14 cellular contexts compared by ENCODE assay signal in genomic region chr20:50992336-50992732, GRCh38. TPM values are rescaled to one million over a fixed set of nuclear protein-coding genes. Genes with fewer than 3 reads are reported as not detected.
DNase-seq lines count a peak whose midpoint lies in the region; ATAC-seq, FAIRE-seq and TF ChIP-seq lines count a peak whose summit lies in the region.
"Had no signal": no experiment of that assay in that cellular context is flagged by ENCODE, and none has a peak within 500 bp of the region (broad histone marks: within the 10 kb centered on the region; RNA-seq: fewer than 3 reads in every experiment).

No MANE protein-coding gene starts in this region.

- no peak overlapping the region for H2AK5ac ChIP-seq in H1 (ENCODE audit: low read depth, low read length)
- H2AK5ac ChIP-seq in mesendoderm (ENCODE audit: low read length): no peak overlapping the region

- CTCF ChIA-PET in H1 (lab: Charles Lee; ENCODE audit: partially characterized antibody): interaction anchor here (0.5 to 14.3 kb wide), 56 partner anchors 9 to 709 kb away, joined by 3 to 245 read pairs (median 4); no protein-coding TSS in a partner anchor

- H4K5ac ChIP-seq in H1 (ENCODE audit: insufficient read length, low read depth, low read length) (peak overlapping the region; percentile 44), mesendoderm (ENCODE audit: low read length) (peak overlapping the region; percentile 65)

- no peak overlapping the region for H2BK20ac ChIP-seq in H1 (ENCODE audit: low read length)

- H3K18ac ChIP-seq in H1 (ENCODE audit: extremely low read depth, low read length): peak overlapping the region; percentile 88; the same call in 1 of the 2 replicates
- no peak overlapping the region for H3K18ac ChIP-seq in mesendoderm (ENCODE audit: low read length)

- intact Hi-C loops in left ventricle myocardium superior (cut with micrococcal nuclease) (loop anchor here (5.0 kb wide), 1 partner anchor 330 kb away; no protein-coding TSS in a partner anchor), mucosa of descending colon (cut with DNase I, micrococcal nuclease) (no loop called here)

- no peak overlapping the region for H4K8ac ChIP-seq in H1 (ENCODE audit: extremely low read depth, insufficient read depth, low read length)
- H4K8ac ChIP-seq in mesendoderm (ENCODE audit: low read depth, low read length): no peak overlapping the region

- no peak for TF ChIP-seq EP300 in H1 (IDR thresholded peaks at IDR 0.05; ENCODE audit: borderline replicate concordance in 1 of 2, low read depth in 2 of 2, low read length in 2 of 2)

- POLR2A ChIA-PET in H1 (lab: Charles Lee; ENCODE audit: partially characterized antibody): interaction anchor here (0.9 to 3.4 kb wide), 15 partner anchors 11 to 604 kb away, joined by 3 to 30 read pairs (median 4); no protein-coding TSS in a partner anchor

- no peak for TF ChIP-seq RAD21 in H1 (IDR thresholded peaks at IDR 0.05 in 1 of 2, conservative IDR thresholded peaks at IDR 0.05 in 1 of 2; ENCODE audit: low read depth in 2 of 2, low read length in 2 of 2)

- H3K36me3 ChIP-seq in DOHH2 (ENCODE audit: control insufficient read depth, low read length) (no peaks in the 10 kb centered on the region), MM.1S (replicated peaks; ENCODE audit: insufficient read depth, low read length) (no peaks in the 10 kb centered on the region), H1 (ENCODE audit: control insufficient read depth in 2 of 4, insufficient read depth in 4 of 4, low read length in 3 of 4) (no peaks in the 10 kb centered on the region), mesendoderm (ENCODE audit: control insufficient read depth, insufficient read depth, low read length) (no peaks in the 10 kb centered on the region), mucosa of descending colon (ENCODE audit: low read depth) (no peaks in the 10 kb centered on the region)
- H3K36me3 ChIP-seq: lower lobe of right lung, ovary had no signal

- H3K79me1 ChIP-seq in H1 (ENCODE audit: low read depth, low read length) (no peaks in the 10 kb centered on the region), mesendoderm (ENCODE audit: low read length) (no peaks in the 10 kb centered on the region)

- H3K27me3 ChIP-seq in DOHH2 (ENCODE audit: control insufficient read depth, low read length) (peaks cover 11% of the 10 kb centered on the region), MM.1S (replicated peaks; ENCODE audit: insufficient read depth, low read length) (peaks cover 15% of the 10 kb centered on the region), H1 (replicated peaks in 1 of 4; ENCODE audit: control insufficient read depth in 3 of 4, extremely low read depth in 1 of 4, insufficient read depth in 3 of 4, low read length in 3 of 4) (peaks cover 0 to 2% (median 0%) of the 10 kb centered on the region in 4 experiments; a peak in 1 of 7 replicates), mesendoderm (ENCODE audit: insufficient read depth, low read length, poor library complexity) (no peaks in the 10 kb centered on the region)
- H3K27me3 ChIP-seq: ovary had no signal

- H2BK120ac ChIP-seq in H1 (replicated peaks; ENCODE audit: low read depth, low read length): peak overlapping the region; percentile 74
- no peak overlapping the region for H2BK120ac ChIP-seq in mesendoderm (ENCODE audit: low read depth, low read length)

- no peak overlapping the region for H3K14ac ChIP-seq in H1 (ENCODE audit: insufficient read length)

- H3K23ac ChIP-seq in H1 (ENCODE audit: insufficient read length) (no peak overlapping the region), mesendoderm (ENCODE audit: low read length) (no peak overlapping the region)

- H3K4ac ChIP-seq in H1 (replicated peaks; ENCODE audit: insufficient read length, low read depth, low read length): peak overlapping the region; percentile 34
- H3K4ac ChIP-seq in mesendoderm (ENCODE audit: low read depth, low read length): peak overlapping the region; percentile 56

- DNase-seq in MM.1S: no peak
- no peak for DNase-seq in H1 (ENCODE audit: low read depth in 1 of 2, low spot score in 2 of 2)
- DNase-seq in mesendoderm: peak; percentile 81
- DNase-seq in left ventricle myocardium superior: no peak
- no peak for DNase-seq in GM12891 (ENCODE audit: insufficient read length, low spot score)
- no peak for DNase-seq in activated gamma-delta T cell treated with Interleukin-2 at 50 U/mL for 16 hours
- DNase-seq in mucosa of descending colon: no peak
- DNase-seq: activated CD4-positive, alpha-beta T cell treated with anti-CD3 and anti-CD28 coated beads, Interleukin-2, amount 50 U/mL, for 1 hour; lower lobe of right lung; ovary; T-helper 17 cell had no signal

- H3K9me2 ChIP-seq in DOHH2 (replicated peaks; ENCODE audit: control insufficient read depth, low read length) (no peaks in the 10 kb centered on the region), MM.1S (replicated peaks; ENCODE audit: insufficient read depth, low read length) (no peaks in the 10 kb centered on the region)

- H3K56ac ChIP-seq in H1 (replicated peaks; ENCODE audit: insufficient read length, low read depth, low read length) (no peak overlapping the region), mesendoderm (ENCODE audit: low read length) (peak overlapping the region; percentile 75)

- H3K27ac ChIP-seq in DOHH2 (ENCODE audit: low read depth, low read length) (no peak overlapping the region), MM.1S (ENCODE audit: low read length) (no peak overlapping the region), H1 (ENCODE audit: low read depth, low read length) (peak overlapping the region; percentile 44; the same call in 1 of the 2 replicates), mesendoderm (ENCODE audit: low read depth, low read length) (peak overlapping the region; percentile 52)
- H3K27ac ChIP-seq: lower lobe of right lung, ovary had no signal

- FAIRE-seq in H1 (lab: Jason Lieb, UNC): no peak
- FAIRE-seq in GM12891 (lab: Jason Lieb, UNC): no peak
- FAIRE-seq: A204.1, D721Med had no signal

- 2% methylated on average over 4 of the region's 4 CpGs; no CpG with 5 or more reads in 1 of the 2 experiments for WGBS in H1 (ENCODE audit: extremely low coverage in 1 of 2, insufficient coverage in 1 of 2, insufficient read length in 1 of 2, insufficient replicate concordance in 2 of 2, low coverage in 1 of 2, low lambda C conversion rate in 2 of 2, missing lambda C conversion rate in 1 of 2), 2 experiments
- WGBS in mesendoderm (ENCODE audit: extremely low coverage, insufficient coverage, low lambda C conversion rate): no CpG with 5 or more reads among the region's 4 CpGs

- H3K4me3 ChIP-seq in DOHH2 (ENCODE audit: low read length): no peak overlapping the region
- no peak overlapping the region for H3K4me3 ChIP-seq in MM.1S (ENCODE audit: low read length)
- peak overlapping the region in 3 of 4 experiments; percentile 8 to 40 (median 16); a peak in 2 of 8 replicates for H3K4me3 ChIP-seq in H1 (ENCODE audit: extremely low read depth in 1 of 4, insufficient read depth in 2 of 4, low read depth in 3 of 4, low read length in 4 of 4)
- H3K4me3 ChIP-seq in mesendoderm (ENCODE audit: low read length): no peak overlapping the region
- no peak overlapping the region for H3K4me3 ChIP-seq in mucosa of descending colon
- H3K4me3 ChIP-seq: lower lobe of right lung, ovary had no signal

- H2BK12ac ChIP-seq in H1 (ENCODE audit: low read depth, low read length): no peak overlapping the region

- H3F3A ChIP-seq in DOHH2 (ENCODE audit: control insufficient read depth, insufficient read depth) (peaks cover 6% of the 10 kb centered on the region), MM.1S (ENCODE audit: insufficient read depth, low read length) (no peaks in the 10 kb centered on the region)

- H3K79me2 ChIP-seq in DOHH2 (ENCODE audit: control insufficient read depth, low read length) (no peaks in the 10 kb centered on the region), MM.1S (ENCODE audit: low read length) (no peaks in the 10 kb centered on the region), H1 (ENCODE audit: control insufficient read depth in 1 of 2, insufficient read depth in 2 of 2, low read length in 2 of 2) (no peaks in the 10 kb centered on the region), mesendoderm (ENCODE audit: control insufficient read depth, insufficient read depth, low read length) (no peaks in the 10 kb centered on the region)

- 0 out of 2 replicates have a peak overlapping the region, but pooled peaks have one; percentile 22 for H2BK15ac ChIP-seq in H1 (ENCODE audit: low read length)
- H2BK15ac ChIP-seq in mesendoderm (replicated peaks; ENCODE audit: low read depth): no peak overlapping the region

- peak overlapping the region; percentile 70 for H4K91ac ChIP-seq in H1 (replicated peaks; ENCODE audit: insufficient read length, low read length)

- H4K20me1 ChIP-seq in DOHH2 (ENCODE audit: control insufficient read depth, insufficient read depth, low read depth, low read length): no peaks in the 10 kb centered on the region
- H4K20me1 ChIP-seq in MM.1S (ENCODE audit: insufficient read depth, low read length): no peaks in the 10 kb centered on the region
- no peaks in the 10 kb centered on the region for H4K20me1 ChIP-seq in H1 (replicated peaks in 1 of 2; ENCODE audit: control insufficient read depth in 1 of 2, insufficient read depth in 2 of 2, low read length in 2 of 2)

- ATAC-seq in left ventricle myocardium superior (no peak), mucosa of descending colon (no peak)

- H3K9ac ChIP-seq in MM.1S (ENCODE audit: low read length) (no peak overlapping the region), H1 (replicated peaks in 1 of 4; ENCODE audit: extremely low read depth in 1 of 4, low read depth in 3 of 4, low read length in 3 of 4) (no peak overlapping the region; a peak in 2 of 7 replicates), mesendoderm (ENCODE audit: low read length) (peak overlapping the region; percentile 10)

- H3K23me2 ChIP-seq in H1 (ENCODE audit: low read depth, low read length): no peaks in the 10 kb centered on the region

- H3K4me2 ChIP-seq in DOHH2 (ENCODE audit: low read length) (peak overlapping the region; percentile 29; the same call in 1 of the 2 replicates), MM.1S (ENCODE audit: low read depth, low read length) (peak overlapping the region; percentile 4; the same call in 1 of the 2 replicates), H1 (ENCODE audit: insufficient read depth in 1 of 2, low read depth in 2 of 2, low read length in 2 of 2) (peak overlapping the region; percentile 16 to 65), mesendoderm (ENCODE audit: low read length) (no peak overlapping the region)

- H2AFZ ChIP-seq in MM.1S (ENCODE audit: low read length) (0 out of 2 replicates have a peak overlapping the region, but pooled peaks have one; percentile 24), H1 (ENCODE audit: low read length) (no peak overlapping the region)

- TF ChIP-seq POLR2A in H1 (IDR thresholded peaks at IDR 0.05; ENCODE audit: control extremely low read depth in 1 of 2, low read depth in 2 of 2, low read length in 2 of 2) (peak in 1 of 2 experiments; percentile 9; a peak in 1 of 3 replicates), GM12891 (IDR thresholded peaks at IDR 0.05; ENCODE audit: low read depth, low read length) (no peak)

- H3K4me1 ChIP-seq in DOHH2 (ENCODE audit: control insufficient read depth, low read length) (peaks cover 12% of the 10 kb centered on the region), MM.1S (ENCODE audit: low read length) (peaks cover 7% of the 10 kb centered on the region; the same call in 1 of the 2 replicates), H1 (replicated peaks in 1 of 4; ENCODE audit: control insufficient read depth in 3 of 4, insufficient read depth in 4 of 4, low read length in 3 of 4) (peaks cover 3 to 19% (median 8%) of the 10 kb centered on the region in 4 experiments; a peak in 6 of 7 replicates), mesendoderm (ENCODE audit: control insufficient read depth, low read depth, low read length) (peaks cover 8% of the 10 kb centered on the region), mucosa of descending colon (ENCODE audit: low read depth) (no peaks in the 10 kb centered on the region)
- H3K4me1 ChIP-seq: lower lobe of right lung had no signal

- H3K9me3 ChIP-seq in DOHH2 (ENCODE audit: control insufficient read depth, insufficient read depth, low read length): peaks cover 9% of the 10 kb centered on the region; the same call in 1 of the 2 replicates
- no peaks in the 10 kb centered on the region for H3K9me3 ChIP-seq in MM.1S (replicated peaks; ENCODE audit: insufficient read depth, low read length)
- H3K9me3 ChIP-seq in H1 (ENCODE audit: insufficient read depth in 2 of 2, low read depth in 1 of 2, low read length in 1 of 2): no peaks in the 10 kb centered on the region
- H3K9me3 ChIP-seq in mucosa of descending colon: no peaks in the 10 kb centered on the region
- H3K9me3 ChIP-seq: lower lobe of right lung, ovary had no signal

- TF ChIP-seq CTCF in DOHH2 (IDR thresholded peaks at IDR 0.05; ENCODE audit: low read depth, low read length, poor library complexity, severe bottlenecking) (no peak), MM.1S (IDR thresholded peaks at IDR 0.05; ENCODE audit: low read length) (no peak), H1 (IDR thresholded peaks at IDR 0.05; ENCODE audit: control extremely low read depth in 1 of 3, insufficient read depth in 1 of 3, low read depth in 1 of 3, low read length in 3 of 3) (no peak), mucosa of descending colon (IDR thresholded peaks at IDR 0.05) (no peak)

- H2BK5ac ChIP-seq in H1 (ENCODE audit: low read depth, low read length): peak overlapping the region; percentile 89; the same call in 1 of the 2 replicates
- peak overlapping the region; percentile 24 for H2BK5ac ChIP-seq in mesendoderm (ENCODE audit: low read length)

RNA-seq across cellular contexts. Expression of gene KCNG1, which starts 30.6 kb away (rescaled TPM):
- 16.0 and 17.2 TPM in 2 replicates for total RNA-seq in H1 (2021; fragmentation: NEBNext Ultra II Directional; extraction: Animal tissue kit (Norgen Biotek cat#: 25700))
- 18.0 and 35.0 TPM in 2 replicates for polyA plus RNA-seq in H1 (2011; rRNA removed)
- 25.3 TPM for polyA plus RNA-seq in H1 (2011; cell fraction: cytosol; rRNA removed)
- 26.1 TPM for polyA plus RNA-seq in H1 (2011; cell fraction: nucleus; rRNA removed)
- polyA plus RNA-seq in H1 (2012, experiment 1 of 2): 11.0 to 16.0 TPM (median 14.1 TPM) in 4 replicates
- polyA plus RNA-seq in H1 (2012, experiment 2 of 2): 14.4 TPM
- 10.5 TPM for polyA plus RNA-seq in H1 (2013, experiment 1 of 2)
- polyA plus RNA-seq in H1 (2013, experiment 2 of 2): 11.7 TPM
- 8.6 and 12.7 TPM in 2 replicates for polyA minus RNA-seq in H1 (2011; rRNA and poly(A)+ RNA removed)
- 14.5 TPM for polyA minus RNA-seq in H1 (2011; cell fraction: cytosol; rRNA and poly(A)+ RNA removed)
- polyA minus RNA-seq in H1 (2011; cell fraction: nucleus; rRNA and poly(A)+ RNA removed): 10.1 TPM
- 120 TPM for polyA plus RNA-seq in mesendoderm (2013, experiment 1 of 2)
- polyA plus RNA-seq in mesendoderm (2013, experiment 2 of 2): 118 TPM
- total RNA-seq in left ventricle myocardium superior (0.37 TPM), mucosa of descending colon (10 to 100 TPM in 1 of 3 donors, 1 to 10 TPM in 2; 6.3 to 16.9 (median 7.2) TPM)
- polyA plus RNA-seq in GM12891 (2012; ENCODE audit: low read depth, missing spikeins): 0.12 TPM
- total RNA-seq: lower lobe of right lung had no signal

RNA-seq across cellular contexts. Expression of gene MOCS3, which starts 33.7 kb away (rescaled TPM):
- total RNA-seq in H1 (2021; fragmentation: NEBNext Ultra II Directional; extraction: Animal tissue kit (Norgen Biotek cat#: 25700)): 6.1 and 6.3 TPM in 2 replicates
- polyA plus RNA-seq in H1 (2011; rRNA removed): 6.2 and 8.1 TPM in 2 replicates
- polyA plus RNA-seq in H1 (2011; cell fraction: cytosol; rRNA removed): 6.4 TPM
- polyA plus RNA-seq in H1 (2011; cell fraction: nucleus; rRNA removed): 4.9 TPM
- polyA plus RNA-seq in H1 (2012, experiment 1 of 2): 2.8 to 4.9 TPM (median 4.3 TPM) in 4 replicates
- polyA plus RNA-seq in H1 (2012, experiment 2 of 2): 4.4 TPM
- polyA plus RNA-seq in H1 (2013, experiment 1 of 2): 3.5 TPM
- 3.3 TPM for polyA plus RNA-seq in H1 (2013, experiment 2 of 2)
- 7.7 and 8.5 TPM in 2 replicates for polyA minus RNA-seq in H1 (2011; rRNA and poly(A)+ RNA removed)
- 4.9 TPM for polyA minus RNA-seq in H1 (2011; cell fraction: cytosol; rRNA and poly(A)+ RNA removed)
- polyA minus RNA-seq in H1 (2011; cell fraction: nucleus; rRNA and poly(A)+ RNA removed): 7.2 TPM
- polyA plus RNA-seq in mesendoderm (2013, experiment 1 of 2): 4.0 TPM
- 4.3 TPM for polyA plus RNA-seq in mesendoderm (2013, experiment 2 of 2)
- 3.1 TPM for total RNA-seq in left ventricle myocardium superior
- 1.6 TPM for polyA plus RNA-seq in GM12891 (2012; ENCODE audit: low read depth, missing spikeins)
- total RNA-seq in mucosa of descending colon: 1 to 10 TPM; 4.0 to 4.4 (median 4.4) TPM

RNA-seq across cellular contexts. Expression of gene DPM1, which starts 34.0 kb away (rescaled TPM):
- total RNA-seq in H1 (2021; fragmentation: NEBNext Ultra II Directional; extraction: Animal tissue kit (Norgen Biotek cat#: 25700)): 57.0 and 61.1 TPM in 2 replicates
- 21.6 and 42.3 TPM in 2 replicates for polyA plus RNA-seq in H1 (2011; rRNA removed)
- 60.2 TPM for polyA plus RNA-seq in H1 (2011; cell fraction: cytosol; rRNA removed)
- polyA plus RNA-seq in H1 (2011; cell fraction: nucleus; rRNA removed): 12.3 TPM
- polyA plus RNA-seq in H1 (2012, experiment 1 of 2): 44.2 to 56.2 TPM (median 49.1 TPM) in 4 replicates
- 19.1 TPM for polyA plus RNA-seq in H1 (2012, experiment 2 of 2)
- polyA plus RNA-seq in H1 (2013, experiment 1 of 2): 52.4 TPM
- 53.5 TPM for polyA plus RNA-seq in H1 (2013, experiment 2 of 2)
- 12.4 and 19.3 TPM in 2 replicates for polyA minus RNA-seq in H1 (2011; rRNA and poly(A)+ RNA removed)
- 19.7 TPM for polyA minus RNA-seq in H1 (2011; cell fraction: cytosol; rRNA and poly(A)+ RNA removed)
- polyA minus RNA-seq in H1 (2011; cell fraction: nucleus; rRNA and poly(A)+ RNA removed): 14.7 TPM
- 77.5 TPM for polyA plus RNA-seq in mesendoderm (2013, experiment 1 of 2)
- 81.0 TPM for polyA plus RNA-seq in mesendoderm (2013, experiment 2 of 2)
- total RNA-seq in left ventricle myocardium superior (41.2 TPM), mucosa of descending colon (10 to 100 TPM; 30.9 to 39.5 (median 32.9) TPM)
- polyA plus RNA-seq in GM12891 (2012; ENCODE audit: low read depth, missing spikeins): 54.4 TPM

Comparison
In these comparisons a context has a peak if more than half of its experiments do, and no peak if none do; other contexts are left out.
1. H3K27ac ChIP-seq: peak in H1 (single experiment) and mesendoderm (single experiment); none in DOHH2 (single experiment) and MM.1S (single experiment).
2. H3K4me3 ChIP-seq: peak in H1 (3 of 4); none in DOHH2 (single experiment), MM.1S (single experiment), mesendoderm (single experiment) and mucosa of descending colon (single experiment).